In genomic region chr6:76843376-76843775, GRCh38 we compare ENCODE assay signal across 25 cellular contexts.
"Had no signal": no experiment of that assay in that cellular context is flagged by ENCODE, and none has a peak within 500 bp of the region (broad histone marks: within the 10 kb centered on the region; RNA-seq: fewer than 3 reads in every experiment).

No MANE protein-coding gene starts in this region.

- DNase-seq: naive thymus-derived CD4-positive, alpha-beta T cell; natural killer cell; nephron progenitor cell; nucleus accumbens; ovary; posterior cingulate gyrus; psoas muscle; right cardiac atrium; right lobe of liver; sigmoid colon; small intestine; stimulated activated CD4-positive, alpha-beta T cell treated with anti-CD3 and anti-CD28 coated beads, Interleukin-15, amount 100 ng/mL, for 24 hours; stimulated activated CD4-positive, alpha-beta T cell treated with anti-CD3 and anti-CD28 coated beads, Interleukin-2, amount 100 ng/mL, for 24 hours; stimulated activated CD4-positive, alpha-beta T cell treated with anti-CD3 and anti-CD28 coated beads, Interleukin-2, amount 100 ng/mL, for 48 hours; stimulated activated CD4-positive, alpha-beta T cell treated with anti-CD3 and anti-CD28 coated beads, Interleukin-4, amount 100 ng/mL, for 24 hours; stimulated activated naive B cell treated with anti-CD40 and anti-IgM and Interleukin-4, amounts not matched to agents 10 μg/mL and 1 μg/mL and 100 μg/mL, for 72 hours; stimulated activated naive CD4-positive, alpha-beta T cell treated with Interleukin-2 at 50 U/mL for 16 hours; stomach; thyroid gland; trophoblast cell; upper lobe of left lung had no signal

- ATAC-seq: naive thymus-derived CD4-positive, alpha-beta T cell; natural killer cell; psoas muscle; right cardiac atrium; right lobe of liver; stimulated activated effector memory CD8-positive, alpha-beta T cell treated with anti-CD3 and anti-CD28 coated beads, Interleukin-12 subunit alpha, Interleukin-12 subunit beta, amount 100 ng/mL, for 72 hours; stimulated activated naive B cell treated with anti-CD40 and anti-IgM and Interleukin-4, amounts not matched to agents 10 μg/mL and 1 μg/mL and 100 μg/mL, for 72 hours had no signal

- H3K36me3 Mint-ChIP-seq: naive thymus-derived CD4-positive, alpha-beta T cell; stimulated activated effector memory CD8-positive, alpha-beta T cell treated with anti-CD3 and anti-CD28 coated beads, Interleukin-12 subunit alpha, Interleukin-12 subunit beta, amount 100 ng/mL, for 72 hours; stimulated activated naive B cell treated with anti-CD40 and anti-IgM and Interleukin-4, amounts not matched to agents 10 μg/mL and 1 μg/mL and 100 μg/mL, for 72 hours had no signal

- H3K27ac Mint-ChIP-seq: naive thymus-derived CD4-positive, alpha-beta T cell; natural killer cell; nephron progenitor cell; progenitor cell of endocrine pancreas; stimulated activated effector memory CD8-positive, alpha-beta T cell treated with anti-CD3 and anti-CD28 coated beads, Interleukin-12 subunit alpha, Interleukin-12 subunit beta, amount 100 ng/mL, for 72 hours; stimulated activated naive B cell treated with anti-CD40 and anti-IgM and Interleukin-4, amounts not matched to agents 10 μg/mL and 1 μg/mL and 100 μg/mL, for 72 hours; stimulated activated naive CD8-positive, alpha-beta T cell treated with anti-CD3 and anti-CD28 coated beads, Interleukin-15, Interleukin-2, amounts not matched to agents 100 ng/mL and 50 ng/mL, for 24 hours had no signal

- H3K4me3 Mint-ChIP-seq: naive thymus-derived CD4-positive, alpha-beta T cell; natural killer cell; nephron progenitor cell; neural crest cell; stimulated activated effector memory CD8-positive, alpha-beta T cell treated with anti-CD3 and anti-CD28 coated beads, Interleukin-12 subunit alpha, Interleukin-12 subunit beta, amount 100 ng/mL, for 72 hours; stimulated activated naive B cell treated with anti-CD40 and anti-IgM and Interleukin-4, amounts not matched to agents 10 μg/mL and 1 μg/mL and 100 μg/mL, for 72 hours; stimulated activated naive CD8-positive, alpha-beta T cell treated with anti-CD3 and anti-CD28 coated beads, Interleukin-15, Interleukin-2, amounts not matched to agents 100 ng/mL and 50 ng/mL, for 24 hours had no signal

- H3K4me1 Mint-ChIP-seq: naive thymus-derived CD4-positive, alpha-beta T cell; natural killer cell; nephron progenitor cell; neural crest cell; stimulated activated effector memory CD8-positive, alpha-beta T cell treated with anti-CD3 and anti-CD28 coated beads, Interleukin-12 subunit alpha, Interleukin-12 subunit beta, amount 100 ng/mL, for 72 hours; stimulated activated naive B cell treated with anti-CD40 and anti-IgM and Interleukin-4, amounts not matched to agents 10 μg/mL and 1 μg/mL and 100 μg/mL, for 72 hours had no signal

- H3K27me3 Mint-ChIP-seq: naive thymus-derived CD4-positive, alpha-beta T cell; progenitor cell of endocrine pancreas; stimulated activated naive B cell treated with anti-CD40 and anti-IgM and Interleukin-4, amounts not matched to agents 10 μg/mL and 1 μg/mL and 100 μg/mL, for 72 hours; stimulated activated naive CD8-positive, alpha-beta T cell treated with anti-CD3 and anti-CD28 coated beads, Interleukin-15, Interleukin-2, amounts not matched to agents 100 ng/mL and 50 ng/mL, for 24 hours had no signal
